21 cellular contexts compared by ENCODE assay signal in the genomic region with DNA sequence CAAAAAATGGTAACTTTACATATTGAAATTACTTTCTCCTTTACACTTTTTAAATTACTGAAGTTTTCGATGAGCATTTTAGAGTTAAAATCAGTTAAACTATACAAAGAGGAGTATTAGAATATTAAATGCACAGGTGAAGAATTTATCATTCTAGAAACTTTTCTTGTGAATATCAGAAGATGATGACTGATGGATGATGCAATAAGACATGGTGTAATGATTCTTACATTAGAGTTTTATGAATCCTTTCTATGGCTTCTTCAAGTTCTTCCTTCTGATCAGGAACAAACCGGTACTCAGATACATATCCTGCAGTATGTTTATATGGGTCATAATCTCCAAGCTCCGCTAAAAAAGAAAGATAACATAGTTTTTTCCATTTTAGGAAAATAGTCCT.
DNase-seq lines count a peak whose midpoint lies in the region; ATAC-seq, FAIRE-seq and TF ChIP-seq lines count a peak whose summit lies in the region.
"Had no signal": no experiment of that assay in that cellular context is flagged by ENCODE, and none has a peak within 500 bp of the region (broad histone marks: within the 10 kb centered on the region; RNA-seq: fewer than 3 reads in every experiment).

No MANE protein-coding gene starts in this region.

- ATAC-seq in SK-N-SH treated with all-trans-retinoic acid at 6 μM for 48 hours (no peak), K562 (no peak), HG03097 (IDR thresholded peaks at IDR 0.05; ENCODE audit: low FRiP score, unreplicated experiment) (no peak)
- ATAC-seq: A549, GM12878 had no signal

- intact Hi-C loops in K562 (cut with micrococcal nuclease): no loop called here

- H2AFZ ChIP-seq in SK-N-SH (ENCODE audit: low read depth) (0 out of 2 replicates have a peak overlapping the region, but pooled peaks have one; percentile 11), K562 (ENCODE audit: low read depth, low read length) (no peak overlapping the region), GM23248 (no peak overlapping the region)

- no peak for TF ChIP-seq POLR2A in K562 (conservative IDR thresholded peaks at IDR 0.05)

- H3K9me3 ChIP-seq in SK-N-SH: no peaks in the 10 kb centered on the region
- H3K9me3 ChIP-seq in K562 (replicated peaks; ENCODE audit: control insufficient read depth, insufficient read depth, low read depth, low read length): no peaks in the 10 kb centered on the region
- H3K9me3 ChIP-seq in GM23248 (ENCODE audit: low read depth): no peaks in the 10 kb centered on the region
- H3K9me3 ChIP-seq: A549, BE2C, BLaER1 had no signal

- FAIRE-seq in D721Med (lab: Jason Lieb, UNC): peak; percentile 35
- no peak for FAIRE-seq in K562 (lab: Jason Lieb, UNC)
- FAIRE-seq: A549, G401.6, GM12878, GM12892, GM18507 had no signal

- no peak for DNase-seq in SK-N-SH
- DNase-seq in D721Med (ENCODE audit: insufficient read length, low spot score): no peak
- DNase-seq in K562 (ENCODE audit: extremely low read depth in 1 of 4, low spot score in 3 of 4): no peak
- DNase-seq in epithelial cell of esophagus (ENCODE audit: low read depth): peak; percentile 13
- no peak for DNase-seq in GM23248
- DNase-seq: BE2C; C1 segment of cervical spinal cord; CD4-positive, alpha-beta memory T cell; CD4-positive, CD25-positive, alpha-beta regulatory T cell; CD8-positive, alpha-beta memory T cell; COR-L47; DMS79 treated with DMSO at 0.1 percent for 48 hours had no signal

- BruUV-seq in K562 (replicated peaks; lab: Mats Ljungman, UMichigan): no TSS peak

- H3K27ac ChIP-seq in SK-N-SH (ENCODE audit: low read depth in 2 of 2, low read length in 1 of 2): no peak overlapping the region
- H3K27ac ChIP-seq in K562 (ENCODE audit: extremely low read depth, low read depth, low read length): no peak overlapping the region
- no peak overlapping the region for H3K27ac ChIP-seq in GM23248
- H3K27ac ChIP-seq: 22Rv1, A549, BLaER1 had no signal

- H3K4me3 ChIP-seq in SK-N-SH (ENCODE audit: low read depth in 2 of 2, low read length in 1 of 2): no peak overlapping the region
- H3K4me3 ChIP-seq in K562: no peak overlapping the region
- no peak overlapping the region for H3K4me3 ChIP-seq in epithelial cell of esophagus (ENCODE audit: low read length)
- H3K4me3 ChIP-seq in GM23248: no peak overlapping the region
- H3K4me3 ChIP-seq: A549, BLaER1, GM12878 had no signal

- H3K36me3 ChIP-seq in SK-N-SH (replicated peaks in 1 of 2; ENCODE audit: control insufficient read depth in 1 of 2, insufficient read depth in 2 of 2, low read length in 1 of 2) (no peaks in the 10 kb centered on the region), K562 (ENCODE audit: control insufficient read depth, insufficient read depth, low read length) (no peaks in the 10 kb centered on the region), GM23248 (ENCODE audit: low read depth) (no peaks in the 10 kb centered on the region)
- H3K36me3 ChIP-seq: BE2C, BLaER1 had no signal

- no peak overlapping the region for H3K4me2 ChIP-seq in SK-N-SH
- H3K4me2 ChIP-seq in K562 (ENCODE audit: insufficient read depth, low read length): no peak overlapping the region
- H3K4me2 ChIP-seq in GM23248 (ENCODE audit: unreplicated experiment): no peak overlapping the region
- H3K4me2 ChIP-seq: A549, BLaER1 had no signal

- 81% methylated on average over 3 of the region's 3 CpGs for WGBS in SK-N-SH (ENCODE audit: low lambda C conversion rate)
- 0% methylated on average over 3 of the region's 3 CpGs for WGBS in K562 (ENCODE audit: insufficient coverage, low coverage, missing lambda C conversion rate)
- WGBS in GM23248 (ENCODE audit: low coverage in 1 of 2, low lambda C conversion rate in 2 of 2, missing lambda C conversion rate in 2 of 2), 2 experiments: 89% methylated on average over 3 of the region's 3 CpGs

- no peaks in the 10 kb centered on the region for H3F3A ChIP-seq in SK-N-SH (replicated peaks; ENCODE audit: insufficient read depth)
- H3F3A ChIP-seq in GM23248 (ENCODE audit: insufficient read depth): no peaks in the 10 kb centered on the region; the same call in 1 of the 2 replicates

- no peak overlapping the region for H3K9ac ChIP-seq in SK-N-SH
- no peak overlapping the region for H3K9ac ChIP-seq in K562 (ENCODE audit: insufficient read depth in 1 of 2, low read depth in 2 of 2, low read length in 2 of 2)
- no peak overlapping the region for H3K9ac ChIP-seq in GM23248
- H3K9ac ChIP-seq: BLaER1 had no signal

- TF ChIP-seq CTCF in SK-N-SH (IDR thresholded peaks at IDR 0.05) (no peak), D721Med (IDR thresholded peaks at IDR 0.05; ENCODE audit: insufficient read depth, missing control alignments) (no peak), K562 (IDR thresholded peaks at IDR 0.05 in 2 of 3, conservative IDR thresholded peaks at IDR 0.05 in 1 of 3; ENCODE audit: insufficient read depth in 2 of 3, low read depth in 1 of 3, low read length in 3 of 3) (no peak), epithelial cell of esophagus (IDR thresholded peaks at IDR 0.05; ENCODE audit: insufficient read depth, low read depth, low read length, missing control alignments) (no peak)

- TF ChIP-seq RAD21 in SK-N-SH (IDR thresholded peaks at IDR 0.05; ENCODE audit: low read length): no peak
- TF ChIP-seq RAD21 in K562 (CRISPR knock-in tag; conservative IDR thresholded peaks at IDR 0.05 in 1 of 2, IDR thresholded peaks at IDR 0.05 in 1 of 2): no peak

- CTCF ChIA-PET in SK-N-SH (lab: Yijun Ruan, JAX) (no interaction called here), K562 (lab: Yijun Ruan, JAX; ENCODE audit: low intra/inter-chr PET ratio) (no interaction called here)

- no peaks in the 10 kb centered on the region for H3K79me2 ChIP-seq in SK-N-SH (ENCODE audit: insufficient read depth)
- no peaks in the 10 kb centered on the region for H3K79me2 ChIP-seq in K562 (ENCODE audit: control insufficient read depth, insufficient read depth, low read length)
- no peaks in the 10 kb centered on the region for H3K79me2 ChIP-seq in GM23248 (ENCODE audit: insufficient read depth)

- no peaks in the 10 kb centered on the region for H3K9me1 ChIP-seq in K562 (ENCODE audit: control insufficient read depth, insufficient read depth, low read length)

- in situ Hi-C loops in K562 (cut with MboI) (no loop called here), GM23248 (cut with MboI) (no loop called here)

- no peak for TF ChIP-seq EP300 in SK-N-SH (IDR thresholded peaks at IDR 0.05; ENCODE audit: borderline replicate concordance in 1 of 2, low read depth in 1 of 2, low read length in 1 of 2)
- TF ChIP-seq EP300 in K562 (IDR thresholded peaks at IDR 0.05; ENCODE audit: low read length): no peak

- H4K20me1 ChIP-seq in SK-N-SH (ENCODE audit: insufficient read depth) (no peaks in the 10 kb centered on the region), K562 (replicated peaks; ENCODE audit: control insufficient read depth, insufficient read depth, low read length) (no peaks in the 10 kb centered on the region), GM23248 (ENCODE audit: insufficient read depth) (no peaks in the 10 kb centered on the region)
- H4K20me1 ChIP-seq: BLaER1 had no signal

- H3K27me3 ChIP-seq in SK-N-SH (ENCODE audit: insufficient read depth) (no peaks in the 10 kb centered on the region; the same call in 1 of the 2 replicates), K562 (ENCODE audit: control insufficient read depth in 2 of 2, insufficient read depth in 2 of 2, low read length in 2 of 2) (no peaks in the 10 kb centered on the region), GM23248 (replicated peaks; ENCODE audit: insufficient read depth) (no peaks in the 10 kb centered on the region; the same call in 1 of the 2 replicates)
- H3K27me3 ChIP-seq: BLaER1 had no signal

- H3K4me1 ChIP-seq in SK-N-SH (ENCODE audit: control insufficient read depth in 1 of 2, insufficient read depth in 2 of 2, low read depth in 1 of 2, low read length in 1 of 2): peaks cover 0 to 4% of the 10 kb centered on the region in 2 experiments; a peak in 2 of 4 replicates
- H3K4me1 ChIP-seq in K562 (replicated peaks in 1 of 2; ENCODE audit: control insufficient read depth in 2 of 2, insufficient read depth in 2 of 2, low read length in 2 of 2): no peaks in the 10 kb centered on the region
- H3K4me1 ChIP-seq in GM23248 (ENCODE audit: insufficient read depth): no peaks in the 10 kb centered on the region
- H3K4me1 ChIP-seq: A549, BE2C, BLaER1 had no signal

- H3K9me2 ChIP-seq in SK-N-SH (no peaks in the 10 kb centered on the region), GM23248 (ENCODE audit: insufficient read depth) (no peaks in the 10 kb centered on the region)

- POLR2A ChIA-PET in SK-N-SH (lab: Yijun Ruan, JAX) (no interaction called here), K562 (lab: Yijun Ruan, JAX) (no interaction called here)

TF ChIP-seq in SK-N-SH, 30 proteins besides CTCF, POLR2A, EP300 and RAD21 (continues in another document):
- no peak for TF ChIP-seq PBX3 (IDR thresholded peaks at IDR 0.05)

TF ChIP-seq in SK-N-SH treated with all-trans-retinoic acid at 6 μM for 48 hours, 23 proteins besides CTCF, POLR2A, EP300 and RAD21 (continues in another document):
- TF ChIP-seq RARB (CRISPR knock-in tag; IDR thresholded peaks at IDR 0.05): no peak

TF ChIP-seq in K562, 482 proteins besides CTCF, POLR2A, EP300 and RAD21 (continues in another document):
- TF ChIP-seq CEBPB (tag; IDR thresholded peaks at IDR 0.05): peak; percentile 26
- no peak for TF ChIP-seq ZNF589 (CRISPR knock-in tag; IDR thresholded peaks at IDR 0.05; ENCODE audit: low read depth)
- no peak for TF ChIP-seq CBX5 (IDR thresholded peaks at IDR 0.05; ENCODE audit: borderline replicate concordance, low read depth)
- no peak for TF ChIP-seq CEBPG (CRISPR knock-in tag; IDR thresholded peaks at IDR 0.05)
- peak; percentile 63 to 89 for TF ChIP-seq CEBPG (tag; conservative IDR thresholded peaks at IDR 0.05 in 1 of 2, IDR thresholded peaks at IDR 0.05 in 1 of 2)
- TF ChIP-seq ZBTB5 (IDR thresholded peaks at IDR 0.05): no peak
- no peak for TF ChIP-seq ZFPM2 (CRISPR knock-in tag; IDR thresholded peaks at IDR 0.05)
- no peak for TF ChIP-seq RNF2 (IDR thresholded peaks at IDR 0.05)
- TF ChIP-seq FOXA1 (IDR thresholded peaks at IDR 0.05; ENCODE audit: borderline replicate concordance): no peak
- TF ChIP-seq ZNF507 (tag; conservative IDR thresholded peaks at IDR 0.05): no peak
- TF ChIP-seq RFX1 (IDR thresholded peaks at IDR 0.05): no peak
